In the genomic region with DNA sequence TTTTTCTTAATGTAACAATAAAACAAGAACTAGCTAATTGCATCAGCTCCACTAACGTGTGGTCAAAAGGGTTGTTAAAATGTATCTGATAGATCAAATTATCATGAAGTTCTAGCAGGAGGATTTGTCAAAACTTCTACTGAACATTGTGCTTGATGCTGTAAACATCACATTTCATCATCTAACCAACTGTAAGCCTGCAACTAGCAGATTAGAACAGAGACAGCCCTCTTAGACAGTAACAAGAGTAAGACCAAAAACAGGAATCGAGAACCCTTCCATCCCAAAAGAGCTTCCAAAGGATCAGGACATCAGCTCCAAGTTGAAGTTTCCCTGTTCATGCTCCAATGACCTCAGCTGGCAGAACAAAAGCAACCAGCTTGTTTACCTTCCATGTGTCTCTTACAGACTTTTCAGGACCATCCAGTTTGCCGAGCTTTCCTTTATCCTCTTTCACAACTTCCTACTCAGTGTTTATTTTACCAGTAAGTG, we compare ENCODE assay signal across 8 cellular contexts. TPM values are rescaled to one million over a fixed set of nuclear protein-coding genes. Genes with fewer than 3 reads are reported as not detected.
DNase-seq lines count a peak whose midpoint lies in the region; ATAC-seq and TF ChIP-seq lines count a peak whose summit lies in the region.

No MANE protein-coding gene starts in this region.

- no peaks in the 10 kb centered on the region for H3K79me2 ChIP-seq in osteoblast (ENCODE audit: insufficient read depth, low read length)

- no peak for TF ChIP-seq POLR2A in lower leg skin (IDR thresholded peaks at IDR 0.05)

- H2AFZ ChIP-seq in osteoblast (ENCODE audit: low read length) = no peak overlapping the region

- no peaks in the 10 kb centered on the region for H3K9me3 ChIP-seq in osteoblast (ENCODE audit: low read depth, low read length)

- no peak for ATAC-seq in GM19351 (IDR thresholded peaks at IDR 0.05; ENCODE audit: unreplicated experiment)
- no peak for ATAC-seq in GM21390 (IDR thresholded peaks at IDR 0.05; ENCODE audit: unreplicated experiment)
- ATAC-seq in HG03571 (IDR thresholded peaks at IDR 0.05; ENCODE audit: unreplicated experiment) = no peak

- no peak overlapping the region for H3K4me2 ChIP-seq in osteoblast (ENCODE audit: insufficient read depth, low read length)

- H3K4me1 ChIP-seq in osteoblast (ENCODE audit: insufficient read depth, low read length) = no peaks in the 10 kb centered on the region

- TF ChIP-seq CTCF in HL-60 (IDR thresholded peaks at IDR 0.05; ENCODE audit: insufficient read depth, low read length) (no peak), VCaP (conservative IDR thresholded peaks at IDR 0.05) (no peak), osteoblast (IDR thresholded peaks at IDR 0.05; ENCODE audit: extremely low read depth, low read depth, low read length) (no peak), lower leg skin (IDR thresholded peaks at IDR 0.05) (no peak)

- H3K27ac ChIP-seq in HL-60 (replicated peaks) (peak overlapping the region; percentile 20), VCaP (peak overlapping the region; percentile 97), osteoblast (ENCODE audit: low read depth, low read length) (no peak overlapping the region)

- no peaks in the 10 kb centered on the region for H3K27me3 ChIP-seq in HL-60 (ENCODE audit: insufficient read depth, poor library complexity, severe bottlenecking)
- no peaks in the 10 kb centered on the region for H3K27me3 ChIP-seq in osteoblast (ENCODE audit: insufficient read depth, low read length)

- intact Hi-C loops in lower leg skin (cut with DNase I; ENCODE audit: low total_unique reads) = no loop called here

- H3K4me3 ChIP-seq in HL-60 (replicated peaks; ENCODE audit: insufficient read depth, low read length) (no peak overlapping the region), osteoblast (ENCODE audit: insufficient read depth, low read length) (no peak overlapping the region), lower leg skin (ENCODE audit: low read depth, poor library complexity, severe bottlenecking) (no peak overlapping the region)

- WGBS in lower leg skin, 2 donors = 64 to 66% methylated on average over 3 of the region's 3 CpGs

- DNase-seq in HL-60 (ENCODE audit: low read depth in 1 of 2, low spot score in 1 of 2) (peak in 1 of 2 experiments; percentile 36), NCI-H2107 (lab: John Stamatoyannopoulos, UW) (peak; percentile 65), osteoblast (ENCODE audit: insufficient read length, low spot score, missing footprints) (peak; percentile 51), lower leg skin (ENCODE audit: low spot score in 2 of 2) (no peak)

- H4K20me1 ChIP-seq in osteoblast (ENCODE audit: insufficient read depth, low read length) = no peaks in the 10 kb centered on the region

- H3K36me3 ChIP-seq in osteoblast (ENCODE audit: insufficient read depth, low read length) = no peaks in the 10 kb centered on the region

RNA-seq across cellular contexts. Expression of gene NIBAN1, which starts 44.6 kb away (rescaled TPM):
- total RNA-seq in osteoblast (53.6 and 66.2 TPM in 2 replicates), lower leg skin (10 to 100 TPM in 3 of 4 donors, 1 to 10 TPM in 1; 8.2 to 27.9 (median 13.6) TPM)

Comparison
In these comparisons a context has a peak if more than half of its experiments do, and no peak if none do; other contexts are left out.
1. DNase-seq: peak in NCI-H2107 (single experiment) and osteoblast (single experiment); none in lower leg skin (0 of 2).